ENCODE assay signal across 13 cellular contexts in the genomic region with DNA sequence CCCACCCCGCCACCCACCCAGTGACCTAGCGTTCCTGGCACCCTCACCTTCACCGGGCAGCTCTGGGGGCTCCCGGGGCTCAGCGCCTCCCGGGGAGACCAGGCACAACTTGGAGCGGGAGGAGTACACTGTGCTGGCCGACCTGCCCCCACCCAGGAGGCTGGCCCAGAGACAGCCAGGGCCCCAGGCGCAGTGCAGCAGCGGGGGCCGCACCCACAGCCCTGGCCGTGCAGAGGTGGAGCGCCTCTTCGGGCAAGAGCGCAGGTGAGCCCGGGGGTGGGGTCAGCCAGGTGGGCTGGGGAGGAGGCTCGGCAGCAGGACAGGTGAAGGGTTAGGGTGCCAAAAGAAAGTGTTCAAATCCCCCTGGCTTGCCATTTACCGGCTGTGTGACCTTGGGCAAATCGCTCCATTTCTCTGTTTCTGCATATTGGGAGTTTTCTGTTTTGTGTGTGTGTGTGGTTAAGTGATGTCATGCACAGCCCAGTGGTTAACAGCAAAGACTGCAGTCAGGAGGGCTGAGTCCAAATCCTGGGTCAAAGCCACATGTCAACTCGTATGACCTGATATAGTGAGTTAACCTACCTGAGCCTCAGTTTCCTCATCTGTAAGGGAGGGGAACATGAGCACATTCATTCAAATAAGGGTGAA. TPM values are rescaled to one million over a fixed set of nuclear protein-coding genes. Genes with fewer than 3 reads are reported as not detected.
DNase-seq lines count a peak whose midpoint lies in the region; ATAC-seq, FAIRE-seq and TF ChIP-seq lines count a peak whose summit lies in the region.
"Had no signal": no experiment of that assay in that cellular context is flagged by ENCODE, and none has a peak within 500 bp of the region (broad histone marks: within the 10 kb centered on the region; RNA-seq: fewer than 3 reads in every experiment).

No MANE protein-coding gene starts in this region.

- peak overlapping the region in 9 of 11 experiments; percentile 23 to 95 (median 87); a peak in 16 of 22 replicates for H3K4me2 ChIP-seq in BLaER1 treated with 17β-estradiol and CSF1 and Interleukin-3, amounts not matched to agents 10 nM and 100 nM
- no peak overlapping the region for H3K4me2 ChIP-seq in Karpas-422 (ENCODE audit: low read depth, low read length, poor library complexity, severe bottlenecking)
- H3K4me2 ChIP-seq in HepG2 (ENCODE audit: low read depth, low read length), result no peak overlapping the region

- no peak overlapping the region for H3K27ac Mint-ChIP-seq in CD4-positive, alpha-beta T cell
- H3K27ac Mint-ChIP-seq: activated B cell treated with CpG ODN at 0.5 μM for 24 hours; activated naive CD8-positive, alpha-beta T cell had no signal

- no peaks in the 10 kb centered on the region for H3K4me1 Mint-ChIP-seq in CD4-positive, alpha-beta T cell (ENCODE audit: low read depth)
- H3K4me1 Mint-ChIP-seq: activated B cell treated with CpG ODN at 0.5 μM for 24 hours had no signal

- in situ Hi-C loops in HepG2 (cut with HindIII; ENCODE audit: extremely low pct_ligation_motif_present, low pct_unique_long_range_greater_than_20kb), result no loop called here

- POLR2A ChIA-PET in HepG2 (lab: Yijun Ruan, JAX), result no interaction called here
- POLR2A ChIA-PET in CD4-positive, alpha-beta T cell (lab: Charles Lee), result no interaction called here

- H3K79me2 ChIP-seq in Karpas-422 (ENCODE audit: low read length) (no peaks in the 10 kb centered on the region), HepG2 (ENCODE audit: insufficient read depth, low read length) (no peaks in the 10 kb centered on the region)

- peaks cover 8 to 27% (median 20%) of the 10 kb centered on the region in 11 experiments; a peak in 21 of 22 replicates for H3K9me3 ChIP-seq in BLaER1 treated with 17β-estradiol and CSF1 and Interleukin-3, amounts not matched to agents 10 nM and 100 nM (replicated peaks in 1 of 11)
- H3K9me3 ChIP-seq in Karpas-422 (ENCODE audit: low read length) (no peaks in the 10 kb centered on the region), HepG2 (ENCODE audit: low read length) (no peaks in the 10 kb centered on the region)
- no peaks in the 10 kb centered on the region for H3K9me3 ChIP-seq in CD4-positive, alpha-beta T cell (ENCODE audit: control insufficient read depth, low read length)

- BruUV-seq in HepG2 (replicated peaks; lab: Mats Ljungman, UMichigan), result no TSS peak

- intact Hi-C loops in HepG2 (cut with micrococcal nuclease; ENCODE audit: unreplicated experiment), result no loop called here
- intact Hi-C loops in CD4-positive, alpha-beta T cell (cut with DNase I, micrococcal nuclease), result no loop called here

- no peaks in the 10 kb centered on the region for H3K27me3 Mint-ChIP-seq in CD4-positive, alpha-beta T cell
- H3K27me3 Mint-ChIP-seq: activated B cell treated with CpG ODN at 0.5 μM for 24 hours; activated naive CD8-positive, alpha-beta T cell had no signal

- peaks cover 20 to 43% (median 30%) of the 10 kb centered on the region in 11 experiments for H3K36me3 ChIP-seq in BLaER1 treated with 17β-estradiol and CSF1 and Interleukin-3, amounts not matched to agents 10 nM and 100 nM
- H3K36me3 ChIP-seq in Karpas-422 (ENCODE audit: insufficient read depth, low read length) (no peaks in the 10 kb centered on the region), HepG2 (replicated peaks in 1 of 2; ENCODE audit: control insufficient read depth in 1 of 2, insufficient read depth in 2 of 2, low read length in 2 of 2) (0 out of 5 replicates have a peak, but pooled peaks cover 0 to 1% of the 10 kb centered on the region in 2 experiments)

- no peaks in the 10 kb centered on the region for H3K9me2 ChIP-seq in Karpas-422 (replicated peaks; ENCODE audit: insufficient read depth, low read length)

- H3K4me3 ChIP-seq in BLaER1 treated with 17β-estradiol and CSF1 and Interleukin-3, amounts not matched to agents 10 nM and 100 nM, result no peak overlapping the region
- H3K4me3 ChIP-seq in Karpas-422 (ENCODE audit: low read length) (no peak overlapping the region), HepG2 (replicated peaks in 1 of 3; ENCODE audit: insufficient read depth in 1 of 3, low read depth in 2 of 3, low read length in 3 of 3) (no peak overlapping the region)
- H3K4me3 ChIP-seq: lung had no signal

- no peaks in the 10 kb centered on the region for H3K9me3 Mint-ChIP-seq in CD4-positive, alpha-beta T cell
- H3K9me3 Mint-ChIP-seq: activated B cell treated with CpG ODN at 0.5 μM for 24 hours had no signal

- H4K20me1 ChIP-seq in BLaER1 treated with 17β-estradiol and CSF1 and Interleukin-3, amounts not matched to agents 10 nM and 100 nM, result no peaks in the 10 kb centered on the region
- H4K20me1 ChIP-seq in Karpas-422 (ENCODE audit: insufficient read depth, low read depth, low read length) (no peaks in the 10 kb centered on the region), HepG2 (ENCODE audit: insufficient read depth, low read length) (no peaks in the 10 kb centered on the region)

- TF ChIP-seq EP300 in HepG2 (IDR thresholded peaks at IDR 0.05; ENCODE audit: low read depth in 2 of 2, low read length in 2 of 2), result no peak
- no peak for TF ChIP-seq EP300 in HepG2 (CRISPR knock-in tag; IDR thresholded peaks at IDR 0.05; ENCODE audit: borderline replicate concordance)

- CTCF ChIA-PET in HepG2 (lab: Yijun Ruan, JAX; ENCODE audit: low intra/inter-chr PET ratio, low total read pairs), result no interaction called here
- CTCF ChIA-PET in CD4-positive, alpha-beta T cell (lab: Charles Lee), result no interaction called here

- peaks cover 50 to 61% (median 57%) of the 10 kb centered on the region in 10 experiments for H3K4me1 ChIP-seq in BLaER1 treated with 17β-estradiol and CSF1 and Interleukin-3, amounts not matched to agents 10 nM and 100 nM
- H3K4me1 ChIP-seq in Karpas-422 (ENCODE audit: low read length) (no peaks in the 10 kb centered on the region; the same call in 1 of the 2 replicates), HepG2 (ENCODE audit: insufficient read depth, low read length) (peaks cover 23% of the 10 kb centered on the region)

- DNase-seq in Karpas-422, result peak; percentile 62
- DNase-seq in amniotic epithelial cell (ENCODE audit: low read depth), result peak; percentile 66
- no peak for DNase-seq in HepG2 (ENCODE audit: low spot score)
- no peak for DNase-seq in midbrain (lab: John Stamatoyannopoulos, UW)
- no peak for DNase-seq in CD4-positive, alpha-beta T cell
- DNase-seq in SIG-M5 treated with dmso at 0.1 percent for 504 hours (lab: John Stamatoyannopoulos, UW; ENCODE audit: unreplicated experiment), result no peak
- DNase-seq: activated B cell treated with CpG ODN at 0.5 μM for 24 hours, DMS 273 treated with DMSO at 0.1 percent for 48 hours, NCI-H69 had no signal

- ATAC-seq in HepG2, result peak; percentile 49; the same call in 2 of the 3 replicates
- ATAC-seq in GM21723 (IDR thresholded peaks at IDR 0.05; ENCODE audit: unreplicated experiment), result no peak
- ATAC-seq in CD4-positive, alpha-beta T cell (ENCODE audit: poor library complexity), result no peak

- TF ChIP-seq RAD21 in HepG2 (CRISPR knock-in tag; IDR thresholded peaks at IDR 0.05), result no peak

- no peaks in the 10 kb centered on the region for H3K27me3 ChIP-seq in BLaER1 treated with 17β-estradiol and CSF1 and Interleukin-3, amounts not matched to agents 10 nM and 100 nM
- H3K27me3 ChIP-seq in Karpas-422 (ENCODE audit: low read length) (no peaks in the 10 kb centered on the region), HepG2 (ENCODE audit: control insufficient read depth in 1 of 2, insufficient read depth in 2 of 2, low read length in 2 of 2) (no peaks in the 10 kb centered on the region)
- no peaks in the 10 kb centered on the region for H3K27me3 ChIP-seq in CD4-positive, alpha-beta T cell (ENCODE audit: control insufficient read depth, insufficient read depth, low read length)

- no peaks in the 10 kb centered on the region for H3K36me3 Mint-ChIP-seq in CD4-positive, alpha-beta T cell (ENCODE audit: low read depth)
- H3K36me3 Mint-ChIP-seq: activated naive CD8-positive, alpha-beta T cell had no signal

- H2AFZ ChIP-seq in Karpas-422 (ENCODE audit: low read length) (no peak overlapping the region), HepG2 (ENCODE audit: low read length) (no peak overlapping the region)

- FAIRE-seq in HepG2 (lab: Jason Lieb, UNC), result no peak

- peak overlapping the region in 9 of 11 experiments; percentile 25 to 99 (median 93); a peak in 12 of 22 replicates for H3K27ac ChIP-seq in BLaER1 treated with 17β-estradiol and CSF1 and Interleukin-3, amounts not matched to agents 10 nM and 100 nM
- H3K27ac ChIP-seq in Karpas-422 (ENCODE audit: low read length) (no peak overlapping the region), HepG2 (ENCODE audit: extremely low read length, insufficient read depth, low read length) (no peak overlapping the region)
- H3K27ac ChIP-seq in CD4-positive, alpha-beta T cell (ENCODE audit: low read depth, low read length), result no peak overlapping the region

- peak; percentile 34 for TF ChIP-seq CTCF in HepG2 (CRISPR knock-in tag; IDR thresholded peaks at IDR 0.05)
- TF ChIP-seq CTCF in CD4-positive, alpha-beta T cell (IDR thresholded peaks at IDR 0.05), result no peak

- peak overlapping the region in 1 of 11 experiments; percentile 84; a peak in 1 of 22 replicates for H3K9ac ChIP-seq in BLaER1 treated with 17β-estradiol and CSF1 and Interleukin-3, amounts not matched to agents 10 nM and 100 nM
- no peak overlapping the region for H3K9ac ChIP-seq in Karpas-422 (ENCODE audit: low read length)
- H3K9ac ChIP-seq in HepG2 (ENCODE audit: insufficient read depth, low read depth, low read length), result no peak overlapping the region

- 89% methylated on average over 13 of the region's 20 CpGs for WGBS in HepG2 (ENCODE audit: low lambda C conversion rate)

- H3K4me3 Mint-ChIP-seq in CD4-positive, alpha-beta T cell, result no peak overlapping the region
- H3K4me3 Mint-ChIP-seq: activated B cell treated with CpG ODN at 0.5 μM for 24 hours; activated naive CD8-positive, alpha-beta T cell had no signal

- no peak for TF ChIP-seq POLR2A in HepG2 (IDR thresholded peaks at IDR 0.05; ENCODE audit: insufficient read depth in 1 of 2, low read depth in 2 of 2, low read length in 2 of 2)

RNA-seq across cellular contexts. Expression of a gene that starts 29.5 kb away (rescaled TPM):
- total RNA-seq in Karpas-422 (2014; rRNA removed; shearing (Covaris generic); ENCODE audit: low replicate concordance), result 14.6 and 45.6 TPM in 2 replicates
- 11.3 and 15.4 TPM in 2 replicates for total RNA-seq in HepG2 (2016; rRNA removed; fragmentation: Illumina TruSeq; extraction: Trizol)
- 7.1 and 8.1 TPM in 2 replicates for total RNA-seq in HepG2 (2016; cell fraction: cytosol; rRNA removed; fragmentation: Illumina TruSeq; extraction: Trizol; ENCODE audit: low read depth)
- total RNA-seq in HepG2 (2016; cell fraction: insoluble cytoplasmic fraction; rRNA removed; fragmentation: Illumina TruSeq; extraction: Trizol), result 10.9 and 14.5 TPM in 2 replicates
- total RNA-seq in HepG2 (2016; cell fraction: membrane; rRNA removed; fragmentation: Illumina TruSeq; extraction: Trizol), result 15.0 and 16.4 TPM in 2 replicates
- total RNA-seq in HepG2 (2016; cell fraction: nucleus; rRNA removed; fragmentation: Illumina TruSeq; extraction: Trizol), result 12.3 and 18.6 TPM in 2 replicates
- polyA plus RNA-seq in HepG2 (2011; rRNA removed), result 6.1 and 10.1 TPM in 2 replicates
- polyA plus RNA-seq in HepG2 (2011; cell fraction: cytosol; rRNA removed), result 5.6 and 8.0 TPM in 2 replicates
- polyA plus RNA-seq in HepG2 (2011; cell fraction: nucleus; rRNA removed), result 19.7 and 19.9 TPM in 2 replicates
- polyA plus RNA-seq in HepG2 (2012), result 7.0 TPM in 2 replicates
- polyA plus RNA-seq in HepG2 (2016; cell fraction: cytosol; fragmentation: Illumina TruSeq; extraction: Trizol; ENCODE audit: low read depth), result 7.6 and 8.0 TPM in 2 replicates
- 12.7 and 16.2 TPM in 2 replicates for polyA plus RNA-seq in HepG2 (2016; cell fraction: insoluble cytoplasmic fraction; fragmentation: Illumina TruSeq; extraction: Trizol; ENCODE audit: low read depth)
- 12.7 and 14.1 TPM in 2 replicates for polyA plus RNA-seq in HepG2 (2016; cell fraction: membrane; fragmentation: Illumina TruSeq; extraction: Trizol; ENCODE audit: low read depth)
- polyA plus RNA-seq in HepG2 (2016; cell fraction: nucleus; fragmentation: Illumina TruSeq; extraction: Trizol; ENCODE audit: insufficient read depth, low read depth), result 21.7 and 21.8 TPM in 2 replicates
- polyA minus RNA-seq in HepG2 (2011; rRNA and poly(A)+ RNA removed; ENCODE audit: low replicate concordance), result 23.8 and 48.7 TPM in 2 replicates
- polyA minus RNA-seq in HepG2 (2011; cell fraction: cytosol; rRNA and poly(A)+ RNA removed), result 4.7 and 7.0 TPM in 2 replicates
- 13.6 and 16.2 TPM in 2 replicates for polyA minus RNA-seq in HepG2 (2011; cell fraction: nucleus; rRNA and poly(A)+ RNA removed)
- total RNA-seq in CD4-positive, alpha-beta T cell, result 10 to 100 TPM in 1 of 2 experiments, 1 to 10 TPM in 1; 9.0 to 10.1 TPM

RNA-seq across cellular contexts. Expression of a gene that starts 40.2 kb away (rescaled TPM):
- total RNA-seq in Karpas-422 (2014; rRNA removed; shearing (Covaris generic); ENCODE audit: low replicate concordance), result 12.3 and 48.1 TPM in 2 replicates
- 27.5 and 31.4 TPM in 2 replicates for total RNA-seq in HepG2 (2016; rRNA removed; fragmentation: Illumina TruSeq; extraction: Trizol)
- 16.8 and 19.1 TPM in 2 replicates for total RNA-seq in HepG2 (2016; cell fraction: cytosol; rRNA removed; fragmentation: Illumina TruSeq; extraction: Trizol; ENCODE audit: low read depth)
- 32.5 and 33.9 TPM in 2 replicates for total RNA-seq in HepG2 (2016; cell fraction: insoluble cytoplasmic fraction; rRNA removed; fragmentation: Illumina TruSeq; extraction: Trizol)
- 15.1 and 15.8 TPM in 2 replicates for total RNA-seq in HepG2 (2016; cell fraction: membrane; rRNA removed; fragmentation: Illumina TruSeq; extraction: Trizol)
- 16.0 and 18.3 TPM in 2 replicates for total RNA-seq in HepG2 (2016; cell fraction: nucleus; rRNA removed; fragmentation: Illumina TruSeq; extraction: Trizol)
- 11.8 and 14.3 TPM in 2 replicates for polyA plus RNA-seq in HepG2 (2011; rRNA removed)
- polyA plus RNA-seq in HepG2 (2011; cell fraction: cytosol; rRNA removed), result 10.6 and 13.4 TPM in 2 replicates
- polyA plus RNA-seq in HepG2 (2011; cell fraction: nucleus; rRNA removed), result 22.9 and 24.1 TPM in 2 replicates
- 7.3 and 8.5 TPM in 2 replicates for polyA plus RNA-seq in HepG2 (2012)
- 11.0 and 12.6 TPM in 2 replicates for polyA plus RNA-seq in HepG2 (2016; cell fraction: cytosol; fragmentation: Illumina TruSeq; extraction: Trizol; ENCODE audit: low read depth)
- polyA plus RNA-seq in HepG2 (2016; cell fraction: insoluble cytoplasmic fraction; fragmentation: Illumina TruSeq; extraction: Trizol; ENCODE audit: low read depth), result 33.1 and 34.7 TPM in 2 replicates
- 11.4 and 13.2 TPM in 2 replicates for polyA plus RNA-seq in HepG2 (2016; cell fraction: membrane; fragmentation: Illumina TruSeq; extraction: Trizol; ENCODE audit: low read depth)
- 32.5 and 32.7 TPM in 2 replicates for polyA plus RNA-seq in HepG2 (2016; cell fraction: nucleus; fragmentation: Illumina TruSeq; extraction: Trizol; ENCODE audit: insufficient read depth, low read depth)
- polyA minus RNA-seq in HepG2 (2011; rRNA and poly(A)+ RNA removed; ENCODE audit: low replicate concordance), result 17.5 and 18.0 TPM in 2 replicates
- 6.7 and 8.4 TPM in 2 replicates for polyA minus RNA-seq in HepG2 (2011; cell fraction: cytosol; rRNA and poly(A)+ RNA removed)
- 18.2 and 19.4 TPM in 2 replicates for polyA minus RNA-seq in HepG2 (2011; cell fraction: nucleus; rRNA and poly(A)+ RNA removed)
- 10 to 100 TPM; 24.3 to 26.2 TPM for total RNA-seq in CD4-positive, alpha-beta T cell

RNA-seq across cellular contexts. Expression of a gene that starts 50.9 kb away (rescaled TPM):
- 288 and 308 TPM in 2 replicates for total RNA-seq in Karpas-422 (2014; rRNA removed; shearing (Covaris generic); ENCODE audit: low replicate concordance)
- total RNA-seq in HepG2 (2016; rRNA removed; fragmentation: Illumina TruSeq; extraction: Trizol), result 103 and 124 TPM in 2 replicates
- total RNA-seq in HepG2 (2016; cell fraction: cytosol; rRNA removed; fragmentation: Illumina TruSeq; extraction: Trizol; ENCODE audit: low read depth), result 57.9 and 62.2 TPM in 2 replicates
- total RNA-seq in HepG2 (2016; cell fraction: insoluble cytoplasmic fraction; rRNA removed; fragmentation: Illumina TruSeq; extraction: Trizol), result 112 and 139 TPM in 2 replicates
- total RNA-seq in HepG2 (2016; cell fraction: membrane; rRNA removed; fragmentation: Illumina TruSeq; extraction: Trizol), result 82.6 and 91.4 TPM in 2 replicates
- 41.9 and 43.3 TPM in 2 replicates for total RNA-seq in HepG2 (2016; cell fraction: nucleus; rRNA removed; fragmentation: Illumina TruSeq; extraction: Trizol)
- polyA plus RNA-seq in HepG2 (2011; rRNA removed), result 858 and 969 TPM in 2 replicates
- 832 and 1,201 TPM in 2 replicates for polyA plus RNA-seq in HepG2 (2011; cell fraction: cytosol; rRNA removed)
- 345 and 371 TPM in 2 replicates for polyA plus RNA-seq in HepG2 (2011; cell fraction: nucleus; rRNA removed)
- polyA plus RNA-seq in HepG2 (2012), result 159 and 278 TPM in 2 replicates
- polyA plus RNA-seq in HepG2 (2016; cell fraction: cytosol; fragmentation: Illumina TruSeq; extraction: Trizol; ENCODE audit: low read depth), result 67.7 and 71.5 TPM in 2 replicates
- polyA plus RNA-seq in HepG2 (2016; cell fraction: insoluble cytoplasmic fraction; fragmentation: Illumina TruSeq; extraction: Trizol; ENCODE audit: low read depth), result 127 and 134 TPM in 2 replicates
- 86.0 and 88.7 TPM in 2 replicates for polyA plus RNA-seq in HepG2 (2016; cell fraction: membrane; fragmentation: Illumina TruSeq; extraction: Trizol; ENCODE audit: low read depth)
- 73.5 and 82.4 TPM in 2 replicates for polyA plus RNA-seq in HepG2 (2016; cell fraction: nucleus; fragmentation: Illumina TruSeq; extraction: Trizol; ENCODE audit: insufficient read depth, low read depth)
- 698 and 901 TPM in 2 replicates for polyA minus RNA-seq in HepG2 (2011; rRNA and poly(A)+ RNA removed; ENCODE audit: low replicate concordance)
- polyA minus RNA-seq in HepG2 (2011; cell fraction: cytosol; rRNA and poly(A)+ RNA removed), result 108 and 111 TPM in 2 replicates
- polyA minus RNA-seq in HepG2 (2011; cell fraction: nucleus; rRNA and poly(A)+ RNA removed), result 36.1 and 40.8 TPM in 2 replicates
- 10 to 100 TPM; 85.1 to 93.7 TPM for total RNA-seq in CD4-positive, alpha-beta T cell

Comparison
In these comparisons a context has a peak if more than half of its experiments do, and no peak if none do; other contexts are left out.
1. H3K27ac ChIP-seq: peak in BLaER1 treated with 17β-estradiol and CSF1 and Interleukin-3, amounts not matched to agents 10 nM and 100 nM (9 of 11); none in Karpas-422 (single experiment), HepG2 (single experiment) and CD4-positive, alpha-beta T cell (single experiment).
2. H3K4me2 ChIP-seq: peak in BLaER1 treated with 17β-estradiol and CSF1 and Interleukin-3, amounts not matched to agents 10 nM and 100 nM (9 of 11); none in Karpas-422 (single experiment) and HepG2 (single experiment).
3. DNase-seq: peak in Karpas-422 (single experiment) and amniotic epithelial cell (single experiment); none in HepG2 (single experiment), midbrain (single experiment), CD4-positive, alpha-beta T cell (0 of 10) and SIG-M5 treated with dmso at 0.1 percent for 504 hours (single experiment).